Comparison of ENCODE assay signal across 8 cellular contexts in the genomic region with DNA sequence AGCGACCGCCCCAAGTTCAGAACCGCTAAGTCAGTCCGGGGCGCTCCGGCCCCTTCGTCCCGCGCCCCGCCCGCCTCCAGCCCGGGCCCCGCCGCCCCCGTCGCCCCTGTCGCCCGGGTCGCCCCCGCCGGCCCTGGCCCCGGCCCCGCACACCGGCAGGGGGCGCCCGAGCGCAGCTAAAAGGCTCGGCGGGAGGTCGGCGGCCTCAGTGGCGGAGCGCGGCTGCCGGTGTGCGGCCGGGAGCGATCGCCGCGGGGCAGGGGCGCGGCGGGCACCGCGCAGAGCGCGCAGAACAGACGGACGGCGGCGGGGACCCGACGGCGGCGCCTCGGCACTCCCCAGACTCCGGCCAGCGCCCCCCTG. TPM values are rescaled to one million over a fixed set of nuclear protein-coding genes. Genes with fewer than 3 reads are reported as not detected.
A peak's percentile ranks its signal among the peaks of the same experiment; 100 is the strongest.
DNase-seq lines count a peak whose midpoint lies in the region; ATAC-seq and TF ChIP-seq lines count a peak whose summit lies in the region.

A gene (plus strand): TSS at position 208 of the 363 bp plus-strand sequence. CDS start 197 bp downstream, outside the sequence.

- H3K27ac Mint-ChIP-seq in glutamatergic neuron (ENCODE audit: unreplicated experiment), result peak within 1 kb of the TSS; percentile 73

- no peak for TF ChIP-seq CTCF in glutamatergic neuron (IDR thresholded peaks at IDR 0.05; ENCODE audit: partially characterized antibody, unreplicated experiment)
- TF ChIP-seq CTCF in retinal pigment epithelial cell (conservative IDR thresholded peaks at IDR 0.05; ENCODE audit: low read depth, low read length), result peak; percentile 19

- DNase-seq in NCI-H524 (lab: John Stamatoyannopoulos, UW) (peak; percentile 16 to 61), NCI-H524 treated with DMSO at 0.1 percent for 48 hours (lab: John Stamatoyannopoulos, UW) (no peak), HuH-7 (ENCODE audit: low spot score) (peak; percentile 70), glutamatergic neuron (peak; percentile 82), retinal pigment epithelial cell (ENCODE audit: low read depth) (no peak), NCI-H2029 (lab: John Stamatoyannopoulos, UW) (no peak)
- DNase-seq in activated T-cell treated with anti-CD3 and anti-CD28 coated beads, Interleukin-2, amount 50 U/mL, for 4 hours, result no peak
- DNase-seq in NK-92 treated with Interleukin-12 subunit alpha and Interleukin-12 subunit beta, amount 100 ng/mL, for 24 hours (lab: John Stamatoyannopoulos, UW), result no peak

- no peaks in the 10 kb centered on the region for H3K9me3 Mint-ChIP-seq in activated T-cell treated with anti-CD3 and anti-CD28 coated beads, Interleukin-2, amount 50 U/mL, for 4 hours
- H3K9me3 Mint-ChIP-seq in glutamatergic neuron (ENCODE audit: unreplicated experiment), result no peaks in the 10 kb centered on the region

- H3K4me3 ChIP-seq in retinal pigment epithelial cell (ENCODE audit: low read length), result peak within 1 kb of the TSS; percentile 43

- H3K4me1 Mint-ChIP-seq in activated T-cell treated with anti-CD3 and anti-CD28 coated beads, Interleukin-2, amount 50 U/mL, for 4 hours (ENCODE audit: low read depth), result peaks cover 15% of the 10 kb centered on the region
- peaks cover 9% of the 10 kb centered on the region for H3K4me1 Mint-ChIP-seq in glutamatergic neuron (ENCODE audit: low read depth, unreplicated experiment)

- no peaks in the 10 kb centered on the region for H3K36me3 Mint-ChIP-seq in activated T-cell treated with anti-CD3 and anti-CD28 coated beads, Interleukin-2, amount 50 U/mL, for 4 hours (ENCODE audit: insufficient read depth)
- peaks cover 4% of the 10 kb centered on the region for H3K36me3 Mint-ChIP-seq in glutamatergic neuron (ENCODE audit: unreplicated experiment)

- peak; percentile 75 to 81 for ATAC-seq in activated T-cell treated with anti-CD3 and anti-CD28 coated beads, Interleukin-2, amount 50 U/mL, for 4 hours

- peak within 1 kb of the TSS; percentile 69 for H3K4me3 Mint-ChIP-seq in activated T-cell treated with anti-CD3 and anti-CD28 coated beads, Interleukin-2, amount 50 U/mL, for 4 hours
- peak within 1 kb of the TSS; percentile 87 for H3K4me3 Mint-ChIP-seq in glutamatergic neuron (ENCODE audit: unreplicated experiment)

- H3K27me3 Mint-ChIP-seq in activated T-cell treated with anti-CD3 and anti-CD28 coated beads, Interleukin-2, amount 50 U/mL, for 4 hours (ENCODE audit: low read depth), result peaks cover 80% of the 10 kb centered on the region
- peaks cover 22% of the 10 kb centered on the region for H3K27me3 Mint-ChIP-seq in glutamatergic neuron (ENCODE audit: unreplicated experiment)

RNA-seq across cellular contexts. Expression of the gene that starts here (rescaled TPM):
- under 1 TPM in 1 of 3 donors, not detected in 2; 0.03 TPM for total RNA-seq in activated T-cell treated with anti-CD3 and anti-CD28 coated beads, Interleukin-2, amount 50 U/mL, for 4 hours
- total RNA-seq in glutamatergic neuron (ENCODE audit: unreplicated experiment), result 0.88 TPM

Comparison
In these comparisons a context has a peak if more than half of its experiments do, and no peak if none do; other contexts are left out.
1. DNase-seq: peak in NCI-H524 (2 of 2) and HuH-7 (single experiment); none in NCI-H524 treated with DMSO at 0.1 percent for 48 hours (single experiment), activated T-cell treated with anti-CD3 and anti-CD28 coated beads, Interleukin-2, amount 50 U/mL, for 4 hours (single experiment), retinal pigment epithelial cell (single experiment), NK-92 treated with Interleukin-12 subunit alpha and Interleukin-12 subunit beta, amount 100 ng/mL, for 24 hours (single experiment) and NCI-H2029 (single experiment).
2. Peak in ATAC-seq in activated T-cell treated with anti-CD3 and anti-CD28 coated beads, Interleukin-2, amount 50 U/mL, for 4 hours; RNA of the gene not detected or under 1 TPM.
3. Peak in DNase-seq in glutamatergic neuron; RNA of the gene not detected or under 1 TPM.